Comparison of ENCODE assay signal across 1 cellular context in the genomic region with DNA sequence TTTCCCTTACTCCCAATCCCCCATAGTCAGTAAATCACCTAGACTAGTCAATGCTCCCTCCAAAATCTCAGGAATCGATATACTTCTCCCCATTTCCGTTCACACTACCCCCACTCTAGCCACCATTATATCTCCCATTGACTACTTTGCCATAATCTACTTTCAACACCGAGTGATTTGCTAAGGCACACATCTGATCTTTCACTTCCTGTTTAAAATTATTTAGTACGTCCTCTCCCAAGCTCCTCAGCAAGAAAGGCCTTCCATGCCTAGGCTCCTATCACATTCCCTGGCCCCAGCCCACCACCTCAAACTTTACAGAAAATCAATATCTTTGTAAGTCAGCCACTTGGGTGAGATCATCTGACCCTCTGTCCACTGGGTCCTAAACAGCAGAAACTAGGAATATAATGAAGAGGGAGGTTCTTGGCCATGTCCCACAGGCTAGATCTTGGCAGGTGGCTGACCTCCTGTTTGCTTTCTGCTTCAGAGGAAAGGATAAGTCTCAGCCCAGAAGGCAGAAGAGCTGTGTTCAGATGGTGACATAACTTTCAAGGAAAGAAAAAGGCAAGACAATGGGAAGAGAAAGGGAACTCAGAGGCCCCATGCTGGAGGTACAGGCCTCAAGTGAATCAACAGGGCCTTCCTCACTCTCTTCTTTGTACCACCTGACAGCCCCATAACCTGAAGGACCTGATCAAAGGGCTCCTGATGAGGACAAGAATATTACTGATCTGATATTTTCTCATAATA.
A peak's percentile ranks its signal among the peaks of the same experiment; 100 is the strongest.
TF ChIP-seq lines count a peak whose summit lies in the region.

No MANE protein-coding gene starts in this region.

TF ChIP-seq in liver, 16 proteins besides CTCF, POLR2A, EP300 and RAD21 (continued from another document):
- TF ChIP-seq, protein P1, sequence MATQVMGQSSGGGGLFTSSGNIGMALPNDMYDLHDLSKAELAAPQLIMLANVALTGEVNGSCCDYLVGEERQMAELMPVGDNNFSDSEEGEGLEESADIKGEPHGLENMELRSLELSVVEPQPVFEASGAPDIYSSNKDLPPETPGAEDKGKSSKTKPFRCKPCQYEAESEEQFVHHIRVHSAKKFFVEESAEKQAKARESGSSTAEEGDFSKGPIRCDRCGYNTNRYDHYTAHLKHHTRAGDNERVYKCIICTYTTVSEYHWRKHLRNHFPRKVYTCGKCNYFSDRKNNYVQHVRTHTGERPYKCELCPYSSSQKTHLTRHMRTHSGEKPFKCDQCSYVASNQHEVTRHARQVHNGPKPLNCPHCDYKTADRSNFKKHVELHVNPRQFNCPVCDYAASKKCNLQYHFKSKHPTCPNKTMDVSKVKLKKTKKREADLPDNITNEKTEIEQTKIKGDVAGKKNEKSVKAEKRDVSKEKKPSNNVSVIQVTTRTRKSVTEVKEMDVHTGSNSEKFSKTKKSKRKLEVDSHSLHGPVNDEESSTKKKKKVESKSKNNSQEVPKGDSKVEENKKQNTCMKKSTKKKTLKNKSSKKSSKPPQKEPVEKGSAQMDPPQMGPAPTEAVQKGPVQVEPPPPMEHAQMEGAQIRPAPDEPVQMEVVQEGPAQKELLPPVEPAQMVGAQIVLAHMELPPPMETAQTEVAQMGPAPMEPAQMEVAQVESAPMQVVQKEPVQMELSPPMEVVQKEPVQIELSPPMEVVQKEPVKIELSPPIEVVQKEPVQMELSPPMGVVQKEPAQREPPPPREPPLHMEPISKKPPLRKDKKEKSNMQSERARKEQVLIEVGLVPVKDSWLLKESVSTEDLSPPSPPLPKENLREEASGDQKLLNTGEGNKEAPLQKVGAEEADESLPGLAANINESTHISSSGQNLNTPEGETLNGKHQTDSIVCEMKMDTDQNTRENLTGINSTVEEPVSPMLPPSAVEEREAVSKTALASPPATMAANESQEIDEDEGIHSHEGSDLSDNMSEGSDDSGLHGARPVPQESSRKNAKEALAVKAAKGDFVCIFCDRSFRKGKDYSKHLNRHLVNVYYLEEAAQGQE (IDR thresholded peaks at IDR 0.05), result no peak
- TF ChIP-seq, protein P2, sequence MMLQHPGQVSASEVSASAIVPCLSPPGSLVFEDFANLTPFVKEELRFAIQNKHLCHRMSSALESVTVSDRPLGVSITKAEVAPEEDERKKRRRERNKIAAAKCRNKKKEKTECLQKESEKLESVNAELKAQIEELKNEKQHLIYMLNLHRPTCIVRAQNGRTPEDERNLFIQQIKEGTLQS (IDR thresholded peaks at IDR 0.05), result no peak
- TF ChIP-seq TAF1 (conservative IDR thresholded peaks at IDR 0.05) (no peak), YY1 (IDR thresholded peaks at IDR 0.05) (no peak), NR2F2 (IDR thresholded peaks at IDR 0.05) (no peak), SP1 (IDR thresholded peaks at IDR 0.05) (peak; percentile 24)
- TF ChIP-seq, protein P3, sequence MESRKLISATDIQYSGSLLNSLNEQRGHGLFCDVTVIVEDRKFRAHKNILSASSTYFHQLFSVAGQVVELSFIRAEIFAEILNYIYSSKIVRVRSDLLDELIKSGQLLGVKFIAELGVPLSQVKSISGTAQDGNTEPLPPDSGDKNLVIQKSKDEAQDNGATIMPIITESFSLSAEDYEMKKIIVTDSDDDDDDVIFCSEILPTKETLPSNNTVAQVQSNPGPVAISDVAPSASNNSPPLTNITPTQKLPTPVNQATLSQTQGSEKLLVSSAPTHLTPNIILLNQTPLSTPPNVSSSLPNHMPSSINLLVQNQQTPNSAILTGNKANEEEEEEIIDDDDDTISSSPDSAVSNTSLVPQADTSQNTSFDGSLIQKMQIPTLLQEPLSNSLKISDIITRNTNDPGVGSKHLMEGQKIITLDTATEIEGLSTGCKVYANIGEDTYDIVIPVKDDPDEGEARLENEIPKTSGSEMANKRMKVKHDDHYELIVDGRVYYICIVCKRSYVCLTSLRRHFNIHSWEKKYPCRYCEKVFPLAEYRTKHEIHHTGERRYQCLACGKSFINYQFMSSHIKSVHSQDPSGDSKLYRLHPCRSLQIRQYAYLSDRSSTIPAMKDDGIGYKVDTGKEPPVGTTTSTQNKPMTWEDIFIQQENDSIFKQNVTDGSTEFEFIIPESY (IDR thresholded peaks at IDR 0.05), result no peak
- TF ChIP-seq, protein P4, sequence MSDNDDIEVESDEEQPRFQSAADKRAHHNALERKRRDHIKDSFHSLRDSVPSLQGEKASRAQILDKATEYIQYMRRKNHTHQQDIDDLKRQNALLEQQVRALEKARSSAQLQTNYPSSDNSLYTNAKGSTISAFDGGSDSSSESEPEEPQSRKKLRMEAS (IDR thresholded peaks at IDR 0.05), result no peak
